Comparison of ENCODE assay signal across 10 cellular contexts in genomic region chr13:48144413-48145035, GRCh38.
DNase-seq lines count a peak whose midpoint lies in the region; ATAC-seq, FAIRE-seq and TF ChIP-seq lines count a peak whose summit lies in the region.
"Had no signal": no experiment of that assay in that cellular context is flagged by ENCODE, and none has a peak within 500 bp of the region (broad histone marks: within the 10 kb centered on the region; RNA-seq: fewer than 3 reads in every experiment).

No MANE protein-coding gene starts in this region.

- DNase-seq in CD1c-positive myeloid dendritic cell (ENCODE audit: extremely low spot score) = peak; percentile 88
- peak; percentile 93 for DNase-seq in SIG-M5 treated with dmso at 0.1 percent for 504 hours (lab: John Stamatoyannopoulos, UW; ENCODE audit: unreplicated experiment)
- DNase-seq in fibroblast of gingiva (ENCODE audit: low read depth) = peak; percentile 21
- DNase-seq in D721Med (ENCODE audit: insufficient read length, low spot score) = no peak
- DNase-seq in dedifferentiated amniotic fluid mesenchymal stem cell (ENCODE audit: extremely low spot score) = no peak
- DNase-seq in HuH-7 (ENCODE audit: low spot score) = no peak
- DNase-seq: NCI-H1436; stimulated activated CD4-positive, alpha-beta T cell treated with anti-CD3 and anti-CD28 coated beads, Interleukin-2, amount 100 ng/mL, for 24 hours had no signal

- no peaks in the 10 kb centered on the region for H3K9me3 ChIP-seq in neutrophil

- H3K27ac ChIP-seq in neutrophil = peak overlapping the region; percentile 93

- H3K27me3 ChIP-seq in neutrophil = no peaks in the 10 kb centered on the region

- H3K4me1 ChIP-seq in neutrophil (ENCODE audit: control insufficient read depth in 1 of 2, insufficient read depth in 1 of 2, low read depth in 1 of 2, low read length in 1 of 2) = peaks cover 34 to 40% of the 10 kb centered on the region in 2 experiments

- ATAC-seq in HG03135 (IDR thresholded peaks at IDR 0.05; ENCODE audit: unreplicated experiment) = no peak

- FAIRE-seq in D721Med (lab: Jason Lieb, UNC) = no peak

- TF ChIP-seq CTCF in neutrophil (IDR thresholded peaks at IDR 0.05) = peak; percentile 15
- TF ChIP-seq CTCF in D721Med (IDR thresholded peaks at IDR 0.05; ENCODE audit: insufficient read depth, missing control alignments) = no peak

- H3K36me3 ChIP-seq in neutrophil = no peaks in the 10 kb centered on the region

- peak overlapping the region in 1 of 2 experiments; percentile 15 for H3K4me3 ChIP-seq in neutrophil (ENCODE audit: low read depth in 1 of 2, low read length in 1 of 2)

Comparison
In these comparisons a context has a peak if more than half of its experiments do, and no peak if none do; other contexts are left out.
1. DNase-seq: peak in CD1c-positive myeloid dendritic cell (single experiment), SIG-M5 treated with dmso at 0.1 percent for 504 hours (single experiment) and fibroblast of gingiva (single experiment); none in D721Med (single experiment), dedifferentiated amniotic fluid mesenchymal stem cell (single experiment) and HuH-7 (single experiment).